Comparison of ENCODE assay signal across 2 cellular contexts in genomic region chr21:44583800-44584147, GRCh38.
TF ChIP-seq lines count a peak whose summit lies in the region.

No MANE protein-coding gene starts in this region.

TF ChIP-seq in K562, 482 proteins besides CTCF, POLR2A, EP300 and RAD21 (continues in another document):
- TF ChIP-seq FOSL1 (tag; conservative IDR thresholded peaks at IDR 0.05) (peak; percentile 85), ZBTB11 (CRISPR knock-in tag; IDR thresholded peaks at IDR 0.05) (peak in 2 of 3 experiments; percentile 32 to 95; a peak in 3 of 6 replicates), KLF10 (CRISPR knock-in tag; IDR thresholded peaks at IDR 0.05) (no peak), ARID1B (IDR thresholded peaks at IDR 0.05) (no peak), TAL1 (IDR thresholded peaks at IDR 0.05) (no peak), MGA (IDR thresholded peaks at IDR 0.05) (0 out of 2 replicates have a peak, but pooled peaks have one; percentile 23), ATF1 (CRISPR knock-in tag; IDR thresholded peaks at IDR 0.05) (no peak), ATF1 (tag; IDR thresholded peaks at IDR 0.05) (0 out of 2 replicates have a peak, but pooled peaks have one; percentile 34)

TF ChIP-seq in GM12891, 5 proteins besides CTCF, POLR2A, EP300 and RAD21:
- TF ChIP-seq SPI1 (IDR thresholded peaks at IDR 0.05; ENCODE audit: low read depth, low read length) (no peak), PAX5 (IDR thresholded peaks at IDR 0.05; ENCODE audit: insufficient read depth, low read length, severe bottlenecking) (no peak)
